Comparison of ENCODE assay signal across 14 cellular contexts in the genomic region with DNA sequence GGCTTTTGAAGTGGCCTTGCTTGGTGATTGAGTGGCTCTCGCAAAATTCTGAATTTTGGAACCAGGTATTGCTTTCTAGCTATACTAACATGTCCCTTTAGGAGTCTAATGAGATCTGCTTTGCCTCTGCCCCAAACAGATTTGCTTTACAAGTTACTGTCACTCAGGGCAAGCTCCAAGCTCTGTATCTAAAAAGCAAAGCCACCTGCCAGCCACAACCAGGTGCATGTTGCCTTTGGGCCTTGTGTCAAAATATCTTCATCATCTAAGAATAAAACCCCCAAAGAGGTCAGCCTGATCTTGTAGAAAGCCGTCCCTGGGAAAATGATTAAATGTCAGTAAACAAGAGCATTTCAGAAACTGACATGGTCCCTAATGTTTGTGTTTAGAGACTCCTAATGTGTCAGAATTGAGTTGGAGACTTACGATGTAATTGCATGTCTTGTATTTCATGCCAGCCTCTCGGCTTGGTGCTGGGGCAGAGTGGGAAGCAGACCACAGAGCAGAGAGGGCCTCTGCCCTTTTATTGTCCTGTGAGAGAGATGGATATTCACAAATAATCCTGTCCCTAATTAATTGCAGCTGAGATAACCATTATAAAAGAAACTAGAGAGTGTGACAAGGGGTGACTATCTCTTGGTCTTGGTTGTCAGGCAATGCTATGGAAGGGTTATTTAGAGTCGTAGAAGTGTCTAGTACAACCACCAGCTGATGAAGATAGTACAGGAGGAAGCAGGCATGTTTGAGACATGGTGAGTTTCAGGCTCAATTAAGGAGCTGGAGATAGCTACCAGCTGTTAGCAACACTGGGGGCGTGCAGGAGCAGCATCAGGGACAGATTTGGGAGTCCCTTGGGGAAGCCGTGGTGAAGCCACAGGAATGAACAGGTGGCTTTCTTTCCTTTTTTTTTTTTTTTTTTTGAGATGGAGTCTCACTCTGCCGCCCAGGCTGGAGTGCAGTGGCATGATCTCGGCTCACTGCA.
DNase-seq lines count a peak whose midpoint lies in the region; ATAC-seq, FAIRE-seq and TF ChIP-seq lines count a peak whose summit lies in the region.
"Had no signal": no experiment of that assay in that cellular context is flagged by ENCODE, and none has a peak within 500 bp of the region (broad histone marks: within the 10 kb centered on the region; RNA-seq: fewer than 3 reads in every experiment).

No MANE protein-coding gene starts in this region.

- peaks cover 60% of the 10 kb centered on the region for H3K4me1 Mint-ChIP-seq in activated naive CD8-positive, alpha-beta T cell treated with anti-CD3 and anti-CD28 coated beads, Interleukin-2, amount 10 ng/mL, durations not matched to agents 7 days and 5 days

- H3K4me3 Mint-ChIP-seq in activated naive CD8-positive, alpha-beta T cell treated with anti-CD3 and anti-CD28 coated beads, Interleukin-2, amount 10 ng/mL, durations not matched to agents 7 days and 5 days: peak overlapping the region; percentile 56

- H3K27ac Mint-ChIP-seq in activated naive CD8-positive, alpha-beta T cell treated with anti-CD3 and anti-CD28 coated beads, Interleukin-2, amount 10 ng/mL, durations not matched to agents 7 days and 5 days: peak overlapping the region; percentile 76

- H3K27me3 Mint-ChIP-seq in activated naive CD8-positive, alpha-beta T cell treated with anti-CD3 and anti-CD28 coated beads, Interleukin-2, amount 10 ng/mL, durations not matched to agents 7 days and 5 days: no peaks in the 10 kb centered on the region

- POLR2A ChIA-PET in activated naive CD8-positive, alpha-beta T cell treated with anti-CD3 and anti-CD28 coated beads, Interleukin-2, amount 10 ng/mL, durations not matched to agents 7 days and 5 days (lab: Charles Lee): interaction anchor here (0.5 to 5.6 kb wide), 6 partner anchors 16 to 86 kb away, joined by 3 to 65 read pairs (median 13); no protein-coding TSS in a partner anchor

- DNase-seq in AG20443 (ENCODE audit: low spot score): peak; percentile 34
- peak; percentile 30 for DNase-seq in DMS79 treated with DMSO at 0.1 percent for 48 hours (lab: John Stamatoyannopoulos, UW)
- DNase-seq in NCI-H1694 (lab: John Stamatoyannopoulos, UW): peak; percentile 84
- no peak for DNase-seq in activated naive CD8-positive, alpha-beta T cell treated with anti-CD3 and anti-CD28 coated beads, Interleukin-2, amount 10 ng/mL, durations not matched to agents 7 days and 5 days
- DNase-seq in NOMO-1 treated with dmso at 0.1 percent for 144 hours (lab: John Stamatoyannopoulos, UW; ENCODE audit: unreplicated experiment): no peak
- DNase-seq in mucosa of gallbladder (ENCODE audit: low spot score): no peak
- no peak for DNase-seq in H54 (ENCODE audit: insufficient read length, low spot score)
- DNase-seq: central memory CD4-positive, alpha-beta T cell; EL; gastrocnemius medialis; Right ventricle myocardium superior; spleen; stimulated activated naive CD4-positive, alpha-beta T cell had no signal

- no peak for TF ChIP-seq POLR2A in H54 (IDR thresholded peaks at IDR 0.05; ENCODE audit: low read depth, low read length)

- peak; percentile 24 for ATAC-seq in activated naive CD8-positive, alpha-beta T cell treated with anti-CD3 and anti-CD28 coated beads, Interleukin-2, amount 10 ng/mL, durations not matched to agents 7 days and 5 days (ENCODE audit: low read depth)
- no peak for ATAC-seq in GM19463 (IDR thresholded peaks at IDR 0.05; ENCODE audit: unreplicated experiment)
- ATAC-seq: gastrocnemius medialis had no signal

- peaks cover 7% of the 10 kb centered on the region for H3K36me3 Mint-ChIP-seq in activated naive CD8-positive, alpha-beta T cell treated with anti-CD3 and anti-CD28 coated beads, Interleukin-2, amount 10 ng/mL, durations not matched to agents 7 days and 5 days

- no peak for FAIRE-seq in H54 (lab: Jason Lieb, UNC)

- no peaks in the 10 kb centered on the region for H3K9me3 Mint-ChIP-seq in activated naive CD8-positive, alpha-beta T cell treated with anti-CD3 and anti-CD28 coated beads, Interleukin-2, amount 10 ng/mL, durations not matched to agents 7 days and 5 days

Comparison
In these comparisons a context has a peak if more than half of its experiments do, and no peak if none do; other contexts are left out.
1. DNase-seq: peak in AG20443 (single experiment), DMS79 treated with DMSO at 0.1 percent for 48 hours (single experiment) and NCI-H1694 (single experiment); none in activated naive CD8-positive, alpha-beta T cell treated with anti-CD3 and anti-CD28 coated beads, Interleukin-2, amount 10 ng/mL, durations not matched to agents 7 days and 5 days (single experiment), NOMO-1 treated with dmso at 0.1 percent for 144 hours (single experiment), mucosa of gallbladder (single experiment) and H54 (single experiment).